ENCODE assay signal across 9 cellular contexts in genomic region chr16:50259334-50260205, GRCh38. TPM values are rescaled to one million over a fixed set of nuclear protein-coding genes. Genes with fewer than 3 reads are reported as not detected.
DNase-seq lines count a peak whose midpoint lies in the region; ATAC-seq and TF ChIP-seq lines count a peak whose summit lies in the region.
"Had no signal": no experiment of that assay in that cellular context is flagged by ENCODE, and none has a peak within 500 bp of the region (broad histone marks: within the 10 kb centered on the region; RNA-seq: fewer than 3 reads in every experiment).

No MANE protein-coding gene starts in this region.

- TF ChIP-seq EP300 in ovary (IDR thresholded peaks at IDR 0.05) = no peak

- WGBS in ovary, 3 donors = 9 to 22% (median 11%) methylated on average over 23 of the region's 23 CpGs

- TF ChIP-seq CTCF in fibroblast of pulmonary artery (IDR thresholded peaks at IDR 0.05; ENCODE audit: low read length, missing control alignments) (no peak), ovary (IDR thresholded peaks at IDR 0.05) (no peak)

- no peaks in the 10 kb centered on the region for H3K36me3 ChIP-seq in ovary

- no peak for ATAC-seq in GM21447 (IDR thresholded peaks at IDR 0.05; ENCODE audit: unreplicated experiment)
- no peak for ATAC-seq in stimulated activated naive CD8-positive, alpha-beta T cell treated with anti-CD3 and anti-CD28 coated beads, Interleukin-15, Interleukin-2, amounts not matched to agents 100 U/mL and 50 U/mL, for 24 hours
- no peak for ATAC-seq in HG02840 (IDR thresholded peaks at IDR 0.05; ENCODE audit: low FRiP score, unreplicated experiment)

- TF ChIP-seq POLR2A in ovary (IDR thresholded peaks at IDR 0.05) = no peak

- peaks cover 9% of the 10 kb centered on the region for H3K4me1 ChIP-seq in ovary (ENCODE audit: insufficient read depth)

- DNase-seq in EH (ENCODE audit: low read depth) (peak; percentile 31), NCI-H69 (lab: John Stamatoyannopoulos, UW) (peak; percentile 86), fibroblast of pulmonary artery (ENCODE audit: low read depth) (peak; percentile 35), ovary (peak; percentile 68 to 80 (median 72)), SW 1271 (lab: John Stamatoyannopoulos, UW) (no peak)
- DNase-seq in stimulated activated naive CD8-positive, alpha-beta T cell treated with anti-CD3 and anti-CD28 coated beads, Interleukin-15, Interleukin-2, amounts not matched to agents 100 U/mL and 50 U/mL, for 24 hours = no peak

- H3K9me3 ChIP-seq in ovary = no peaks in the 10 kb centered on the region

- intact Hi-C loops in ovary (cut with DNase I) = loop anchor here in 1 of 4 donors (10.0 kb wide), 1 partner anchor 55 kb away; no protein-coding TSS in a partner anchor

- H3K4me3 ChIP-seq in fibroblast of pulmonary artery (replicated peaks; ENCODE audit: low read depth, low read length) = no peak overlapping the region
- H3K4me3 ChIP-seq in ovary = no peak overlapping the region

- no peaks in the 10 kb centered on the region for H3K27me3 ChIP-seq in ovary
- H3K27me3 ChIP-seq: dorsolateral prefrontal cortex had no signal

- H3K27ac ChIP-seq in ovary = peak overlapping the region in 1 of 2 donors; percentile 68

RNA-seq across cellular contexts. Expression of gene ADCY7, which starts 6.8 kb away (rescaled TPM):
- total RNA-seq in ovary = 10 to 100 TPM; 23.4 to 78.9 (median 39.5) TPM
- 10 to 100 TPM; 10.2 to 10.7 TPM for polyA plus RNA-seq in ovary

Comparison
In these comparisons a context has a peak if more than half of its experiments do, and no peak if none do; other contexts are left out.
1. DNase-seq: peak in EH (single experiment), NCI-H69 (single experiment), fibroblast of pulmonary artery (single experiment) and ovary (5 of 5); none in stimulated activated naive CD8-positive, alpha-beta T cell treated with anti-CD3 and anti-CD28 coated beads, Interleukin-15, Interleukin-2, amounts not matched to agents 100 U/mL and 50 U/mL, for 24 hours (single experiment) and SW 1271 (0 of 2).